Comparison of ENCODE assay signal across 1 cellular context in genomic region chr19:29941828-29942403, GRCh38.
TF ChIP-seq lines count a peak whose summit lies in the region.

URI1 (plus strand) TSS chr19:29942239; CDS start chr19:29942548, 309 bp downstream.

TF ChIP-seq in K562, 482 proteins besides CTCF, POLR2A, EP300 and RAD21 (continued from another document and continues in another):
- no peak for TF ChIP-seq CHD7 (IDR thresholded peaks at IDR 0.05; ENCODE audit: low read depth, low read length)
- no peak for TF ChIP-seq ZNF165 (CRISPR knock-in tag; IDR thresholded peaks at IDR 0.05; ENCODE audit: borderline replicate concordance)
- TF ChIP-seq ZSCAN29 (IDR thresholded peaks at IDR 0.05), result no peak
- no peak for TF ChIP-seq RERE (CRISPR knock-in tag; IDR thresholded peaks at IDR 0.05; ENCODE audit: borderline replicate concordance)
- no peak for TF ChIP-seq ZNF347 (CRISPR knock-in tag; IDR thresholded peaks at IDR 0.05; ENCODE audit: low read depth)
- no peak for TF ChIP-seq MLX (CRISPR knock-in tag; conservative IDR thresholded peaks at IDR 0.05)
- no peak for TF ChIP-seq SMARCA4 (IDR thresholded peaks at IDR 0.05)
- TF ChIP-seq RNF219 (CRISPR knock-in tag; IDR thresholded peaks at IDR 0.05), result no peak
- no peak for TF ChIP-seq EZH2 (IDR thresholded peaks at IDR 0.05; ENCODE audit: borderline replicate concordance, low read depth, low read length)
- TF ChIP-seq MEF2D (tag; conservative IDR thresholded peaks at IDR 0.05; ENCODE audit: low read depth), result no peak
- no peak for TF ChIP-seq ATF3 (IDR thresholded peaks at IDR 0.05)
- TF ChIP-seq ATF3 (CRISPR knock-in tag; conservative IDR thresholded peaks at IDR 0.05), result no peak
- TF ChIP-seq POU5F1 (IDR thresholded peaks at IDR 0.05; ENCODE audit: borderline replicate concordance, low read depth, low read length, partially characterized antibody), result no peak
- no peak for TF ChIP-seq TFE3 (CRISPR knock-in tag; IDR thresholded peaks at IDR 0.05)
- TF ChIP-seq MCM2 (IDR thresholded peaks at IDR 0.05; ENCODE audit: low read depth), result no peak
- TF ChIP-seq NFRKB (IDR thresholded peaks at IDR 0.05; ENCODE audit: low read depth), result no peak
- no peak for TF ChIP-seq ZNF699 (CRISPR knock-in tag; IDR thresholded peaks at IDR 0.05; ENCODE audit: insufficient replicate concordance)
- no peak for TF ChIP-seq PATZ1 (CRISPR knock-in tag; IDR thresholded peaks at IDR 0.05; ENCODE audit: borderline replicate concordance)
- TF ChIP-seq HLTF (IDR thresholded peaks at IDR 0.05), result no peak
- no peak for TF ChIP-seq ZNF589 (CRISPR knock-in tag; IDR thresholded peaks at IDR 0.05; ENCODE audit: low read depth)
- no peak for TF ChIP-seq ILF3 (IDR thresholded peaks at IDR 0.05; ENCODE audit: borderline replicate concordance)
- TF ChIP-seq ATF6 (CRISPR knock-in tag; IDR thresholded peaks at IDR 0.05), result no peak
- no peak for TF ChIP-seq ATF7 (IDR thresholded peaks at IDR 0.05)
- TF ChIP-seq ZNF124 (CRISPR knock-in tag; IDR thresholded peaks at IDR 0.05), result no peak
- TF ChIP-seq NBN (IDR thresholded peaks at IDR 0.05; ENCODE audit: low read depth), result peak; percentile 41; the same call in 1 of the 2 replicates
- TF ChIP-seq WHSC1 (IDR thresholded peaks at IDR 0.05; ENCODE audit: low read length), result no peak
- no peak for TF ChIP-seq PHF20 (IDR thresholded peaks at IDR 0.05; ENCODE audit: partially characterized antibody)
- no peak for TF ChIP-seq XRCC5 (IDR thresholded peaks at IDR 0.05; ENCODE audit: low read depth, low read length)
